18 cellular contexts compared by ENCODE assay signal in the genomic region with DNA sequence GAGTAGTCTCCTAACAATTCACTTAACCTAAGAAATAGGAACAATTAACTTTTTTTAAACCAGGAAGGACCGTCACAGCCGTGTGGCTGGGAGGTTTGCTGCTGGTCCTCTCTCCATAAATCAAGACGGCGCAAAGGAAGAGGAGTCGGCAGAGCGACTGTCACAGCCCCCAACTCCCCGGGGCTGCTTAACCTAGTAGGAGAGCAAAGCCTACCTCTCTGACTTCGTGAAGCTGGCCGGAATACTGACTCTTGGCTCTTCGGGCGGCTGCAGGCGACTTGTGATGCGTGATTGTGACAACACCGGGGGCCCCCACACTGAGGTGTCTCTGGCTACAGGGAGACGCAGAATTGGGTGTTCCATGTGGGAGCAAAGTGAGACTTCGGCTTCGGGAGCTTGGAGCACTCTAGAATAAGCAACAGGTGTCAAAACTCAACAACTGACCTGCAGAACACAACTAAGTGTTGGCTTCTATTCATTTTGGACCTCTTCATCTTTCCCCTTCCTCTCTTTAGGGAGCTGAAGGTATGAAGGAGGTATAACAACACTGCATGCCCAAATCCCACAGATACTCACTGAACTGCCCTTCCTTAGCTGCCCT.
"Had no signal": no experiment of that assay in that cellular context is flagged by ENCODE, and none has a peak within 500 bp of the region (broad histone marks: within the 10 kb centered on the region; RNA-seq: fewer than 3 reads in every experiment).

No MANE protein-coding gene starts in this region.

- H3K36me3 ChIP-seq: colonic mucosa, heart left ventricle, left ventricle myocardium inferior, lower lobe of right lung, neutrophil, sigmoid colon, suprapubic skin, thyroid gland, upper lobe of left lung, uterus had no signal

- ATAC-seq: heart left ventricle; lower lobe of right lung; naive thymus-derived CD4-positive, alpha-beta T cell; psoas muscle; stimulated activated naive CD8-positive, alpha-beta T cell treated with anti-CD3 and anti-CD28 coated beads, Interleukin-15, Interleukin-2, amounts not matched to agents 100 U/mL and 50 U/mL, for 24 hours had no signal

- H3K4me3 ChIP-seq: colonic mucosa, heart left ventricle, left ventricle myocardium inferior, lower lobe of right lung, psoas muscle, sigmoid colon, skin epidermis, suprapubic skin, thyroid gland, upper lobe of left lung, uterus had no signal

- H3K27ac ChIP-seq: colonic mucosa, heart left ventricle, left ventricle myocardium inferior, lower lobe of right lung, neutrophil, psoas muscle, sigmoid colon, skin epidermis, suprapubic skin, thyroid gland, upper lobe of left lung, uterus had no signal

- DNase-seq: colonic mucosa; effector CD4-positive, alpha-beta T cell; heart left ventricle; hypothalamus; left ventricle myocardium inferior; lower lobe of right lung; mesendoderm; naive thymus-derived CD4-positive, alpha-beta T cell; psoas muscle; sigmoid colon; stimulated activated CD4-positive, alpha-beta T cell treated with anti-CD3 and anti-CD28 coated beads, Interleukin-2, amount 100 ng/mL, for 24 hours; stimulated activated naive CD8-positive, alpha-beta T cell treated with anti-CD3 and anti-CD28 coated beads, Interleukin-15, Interleukin-2, amounts not matched to agents 100 U/mL and 50 U/mL, for 24 hours; thyroid gland; upper lobe of left lung; uterus had no signal

- H3K36me3 Mint-ChIP-seq: naive thymus-derived CD4-positive, alpha-beta T cell had no signal

- H3K27me3 ChIP-seq: colonic mucosa, heart left ventricle, neutrophil, sigmoid colon, suprapubic skin, thyroid gland, upper lobe of left lung, uterus had no signal

- H3K9me3 Mint-ChIP-seq: naive thymus-derived CD4-positive, alpha-beta T cell had no signal

- H3K4me1 ChIP-seq: colonic mucosa, heart left ventricle, left ventricle myocardium inferior, lower lobe of right lung, psoas muscle, sigmoid colon, suprapubic skin, upper lobe of left lung, uterus had no signal

- H3K9me3 ChIP-seq: colonic mucosa, heart left ventricle, left ventricle myocardium inferior, lower lobe of right lung, neutrophil, psoas muscle, sigmoid colon, suprapubic skin, thyroid gland, upper lobe of left lung, uterus had no signal
